In the genomic region with DNA sequence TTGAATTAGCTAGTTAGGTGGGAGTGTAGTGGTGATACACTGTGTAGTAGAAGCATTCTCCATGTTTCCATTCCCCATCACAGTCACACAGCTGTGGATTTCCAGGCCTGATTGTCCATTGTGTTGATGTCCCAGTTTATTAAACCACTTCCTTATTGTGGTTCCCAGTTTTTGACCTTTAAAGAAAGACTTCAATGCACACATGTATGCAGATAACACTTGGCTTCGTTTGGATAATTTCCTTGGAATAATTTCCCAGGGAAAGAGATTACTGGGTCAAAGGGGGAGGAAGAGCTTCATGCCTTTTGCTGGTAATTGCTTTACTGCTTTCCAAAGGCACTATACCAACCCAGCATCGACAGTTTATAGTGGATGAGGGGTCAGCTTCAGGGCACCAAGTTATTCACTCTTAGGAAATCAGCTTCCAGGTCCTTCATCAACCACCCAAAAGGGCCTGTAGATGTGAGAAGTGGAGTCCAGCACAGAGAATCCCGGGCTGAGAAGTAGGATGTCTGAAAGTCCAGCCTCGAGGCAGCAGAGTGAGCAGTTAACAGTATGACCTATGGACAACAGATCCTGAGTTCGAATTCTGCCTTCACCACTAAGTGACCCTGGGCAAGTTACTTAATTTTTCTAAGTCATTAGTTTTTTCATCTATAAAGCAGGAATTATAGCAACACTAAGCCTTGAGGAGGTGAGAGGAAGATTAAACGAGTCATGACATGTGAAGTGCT, we compare ENCODE assay signal across 9 cellular contexts. TPM values are rescaled to one million over a fixed set of nuclear protein-coding genes. Genes with fewer than 3 reads are reported as not detected.
A peak's percentile ranks its signal among the peaks of the same experiment; 100 is the strongest.
DNase-seq lines count a peak whose midpoint lies in the region; ATAC-seq and TF ChIP-seq lines count a peak whose summit lies in the region.
"Had no signal": no experiment of that assay in that cellular context is flagged by ENCODE, and none has a peak within 500 bp of the region (broad histone marks: within the 10 kb centered on the region; RNA-seq: fewer than 3 reads in every experiment).

No MANE protein-coding gene starts in this region.

- peak overlapping the region; percentile 57 to 91 for H4K8ac ChIP-seq in IMR-90 (ENCODE audit: low read depth in 2 of 2, low read length in 2 of 2)

- H3K9me3 Mint-ChIP-seq in activated naive CD8-positive, alpha-beta T cell (ENCODE audit: low read depth), result no peaks in the 10 kb centered on the region
- H3K9me3 Mint-ChIP-seq in immature natural killer cell, result no peaks in the 10 kb centered on the region
- H3K9me3 Mint-ChIP-seq in stimulated activated effector memory CD8-positive, alpha-beta T cell treated with anti-CD3 and anti-CD28 coated beads, Interleukin-12 subunit alpha, Interleukin-12 subunit beta, amount 100 ng/mL, for 72 hours, result no peaks in the 10 kb centered on the region

- peak overlapping the region; percentile 92 for H2BK5ac ChIP-seq in IMR-90 (ENCODE audit: low read depth, low read length, poor library complexity, severe bottlenecking)

- peak overlapping the region; percentile 71 for H3K4me3 Mint-ChIP-seq in activated naive CD8-positive, alpha-beta T cell
- peak overlapping the region in 1 of 5 donors; percentile 67 for H3K4me3 Mint-ChIP-seq in immature natural killer cell
- H3K4me3 Mint-ChIP-seq in stimulated activated effector memory CD8-positive, alpha-beta T cell treated with anti-CD3 and anti-CD28 coated beads, Interleukin-12 subunit alpha, Interleukin-12 subunit beta, amount 100 ng/mL, for 72 hours, result peak overlapping the region; percentile 78

- H3K4me1 ChIP-seq in IMR-90 (ENCODE audit: control insufficient read depth, insufficient read depth, low read length) (peaks cover 42% of the 10 kb centered on the region), hepatocyte (ENCODE audit: insufficient read depth) (peaks cover 15% of the 10 kb centered on the region)

- peak overlapping the region; percentile 98 for H3K14ac ChIP-seq in IMR-90 (replicated peaks; ENCODE audit: low read depth, low read length)

- TF ChIP-seq CTCF in IMR-90 (conservative IDR thresholded peaks at IDR 0.05; ENCODE audit: low read depth, low read length) (no peak), hepatocyte (IDR thresholded peaks at IDR 0.05; ENCODE audit: poor library complexity) (no peak)

- H3K4me2 ChIP-seq in IMR-90 (ENCODE audit: low read depth, low read length), result no peak overlapping the region
- H3K4me2 ChIP-seq in hepatocyte, result no peak overlapping the region

- H3K56ac ChIP-seq in IMR-90 (ENCODE audit: extremely low read depth, insufficient read depth, low read length), result peak overlapping the region; percentile 59

- peak overlapping the region; percentile 94 for H2BK15ac ChIP-seq in IMR-90 (ENCODE audit: low read depth, low read length)

- peak overlapping the region; percentile 95 for H3K23ac ChIP-seq in IMR-90 (ENCODE audit: low read depth, low read length)

- H3K27me3 Mint-ChIP-seq in activated naive CD8-positive, alpha-beta T cell, result no peaks in the 10 kb centered on the region
- H3K27me3 Mint-ChIP-seq in immature natural killer cell (ENCODE audit: low read depth in 3 of 3), result peaks cover 12 to 24% (median 19%) of the 10 kb centered on the region in 3 donors

- H3K27ac Mint-ChIP-seq in activated naive CD8-positive, alpha-beta T cell, result peak overlapping the region; percentile 94
- H3K27ac Mint-ChIP-seq in immature natural killer cell, result peak overlapping the region in 4 of 6 donors; percentile 38 to 80 (median 60)
- peak overlapping the region; percentile 80 for H3K27ac Mint-ChIP-seq in stimulated activated effector memory CD8-positive, alpha-beta T cell treated with anti-CD3 and anti-CD28 coated beads, Interleukin-12 subunit alpha, Interleukin-12 subunit beta, amount 100 ng/mL, for 72 hours

- no TSS peak for BruUV-seq in IMR-90 (replicated peaks; lab: Mats Ljungman, UMichigan)

- CTCF ChIA-PET in IMR-90 (lab: Yijun Ruan, JAX), result interaction anchor here (0.6 to 4.8 kb wide), 19 partner anchors 16 to 219 kb away, joined by 3 to 43 read pairs (median 5); a partner anchor contains a TSS

- H3K27me3 ChIP-seq in IMR-90 (ENCODE audit: control insufficient read depth, insufficient read depth, low read length) (no peaks in the 10 kb centered on the region), hepatocyte (no peaks in the 10 kb centered on the region)

- H3K27ac ChIP-seq in IMR-90 (ENCODE audit: insufficient read depth, low read length) (peak overlapping the region; percentile 51), hepatocyte (no peak overlapping the region)

- H3K9me1 ChIP-seq in IMR-90 (ENCODE audit: insufficient read depth, low read length), result peaks cover 27% of the 10 kb centered on the region

- H2AFZ ChIP-seq in IMR-90 (replicated peaks; ENCODE audit: low read length, poor library complexity) (peak overlapping the region; percentile 90), hepatocyte (no peak overlapping the region)

- peak overlapping the region; percentile 97 for H2BK20ac ChIP-seq in IMR-90 (ENCODE audit: low read depth, low read length)

- H3K9me3 ChIP-seq in IMR-90 (ENCODE audit: control insufficient read depth, insufficient read depth, low read length) (no peaks in the 10 kb centered on the region), hepatocyte (ENCODE audit: low read depth) (no peaks in the 10 kb centered on the region)

- dilution Hi-C loops in IMR-90 (cut with HindIII; ENCODE audit: low sequenced_read_pairs, unreplicated experiment), result no loop called here

- H3K9ac ChIP-seq in IMR-90 (ENCODE audit: low read depth, low read length), result peak overlapping the region; percentile 33

- intact Hi-C loops in IMR-90 (cut with micrococcal nuclease), result loop anchor here (1.0 to 5.0 kb wide), 7 partner anchors 28 to 230 kb away; a partner anchor contains a TSS

- H4K5ac ChIP-seq in IMR-90 (ENCODE audit: low read depth, low read length), result peak overlapping the region; percentile 88

- POLR2A ChIA-PET in IMR-90 (lab: Charles Lee; ENCODE audit: unreplicated experiment), result interaction anchor here (0.6 to 1.3 kb wide), 4 partner anchors 8 to 175 kb away, joined by 4 to 5 read pairs (median 5); no protein-coding TSS in a partner anchor

- no peaks in the 10 kb centered on the region for H3K36me3 ChIP-seq in IMR-90 (ENCODE audit: control insufficient read depth, insufficient read depth, low read length)
- no peaks in the 10 kb centered on the region for H3K36me3 ChIP-seq in hepatocyte (replicated peaks; ENCODE audit: insufficient read depth, low read depth)

- H3K18ac ChIP-seq in IMR-90 (ENCODE audit: low read depth, low read length), result peak overlapping the region; percentile 96

- peak; percentile 37 for DNase-seq in IMR-90
- DNase-seq in immature natural killer cell, result no peak
- no peak for DNase-seq in stimulated activated effector memory CD8-positive, alpha-beta T cell treated with anti-CD3 and anti-CD28 coated beads, Interleukin-12 subunit alpha, Interleukin-12 subunit beta, amount 100 ng/mL, for 72 hours (ENCODE audit: low spot score in 2 of 2)
- no peak for DNase-seq in hepatocyte (ENCODE audit: low spot score)
- DNase-seq in AG20443 (ENCODE audit: low spot score), result no peak
- no peak for DNase-seq in NCI-H146 (lab: John Stamatoyannopoulos, UW)
- DNase-seq: kidney had no signal

- TF ChIP-seq POLR2A in IMR-90 (IDR thresholded peaks at IDR 0.05; ENCODE audit: low read depth, low read length), result no peak

- WGBS in IMR-90 (ENCODE audit: extremely low coverage in 2 of 2, insufficient read length in 1 of 2), 2 experiments, result no CpG with 5 or more reads among the region's 6 CpGs
- 67% methylated on average over 6 of the region's 6 CpGs for WGBS in hepatocyte (ENCODE audit: low lambda C conversion rate, missing lambda C conversion rate)

- peak overlapping the region; percentile 96 for H4K91ac ChIP-seq in IMR-90 (ENCODE audit: insufficient read depth, low read depth, low read length)

- H3K36me3 Mint-ChIP-seq in activated naive CD8-positive, alpha-beta T cell, result no peaks in the 10 kb centered on the region
- H3K36me3 Mint-ChIP-seq in immature natural killer cell, result no peaks in the 10 kb centered on the region
- peaks cover 25% of the 10 kb centered on the region for H3K36me3 Mint-ChIP-seq in stimulated activated effector memory CD8-positive, alpha-beta T cell treated with anti-CD3 and anti-CD28 coated beads, Interleukin-12 subunit alpha, Interleukin-12 subunit beta, amount 100 ng/mL, for 72 hours

- no peaks in the 10 kb centered on the region for H3K9me2 ChIP-seq in hepatocyte (replicated peaks; ENCODE audit: insufficient read depth)

- H3K4me3 ChIP-seq in IMR-90 (ENCODE audit: insufficient read depth, low read depth, low read length) (no peak overlapping the region), hepatocyte (no peak overlapping the region)

- peak overlapping the region; percentile 95 for H2BK120ac ChIP-seq in IMR-90 (ENCODE audit: low read depth, low read length)

- H4K20me1 ChIP-seq in IMR-90 (ENCODE audit: insufficient read depth, low read length) (no peaks in the 10 kb centered on the region), hepatocyte (ENCODE audit: insufficient read depth, poor library complexity, severe bottlenecking) (no peaks in the 10 kb centered on the region)

- H2AK5ac ChIP-seq in IMR-90 (ENCODE audit: low read depth, low read length), result peak overlapping the region; percentile 88

- no peaks in the 10 kb centered on the region for H3K79me2 ChIP-seq in hepatocyte

- ATAC-seq in IMR-90 (ENCODE audit: low read depth) (peak; percentile 15), GM18868 (IDR thresholded peaks at IDR 0.05; ENCODE audit: unreplicated experiment) (no peak)
- no peak for ATAC-seq in stimulated activated effector memory CD8-positive, alpha-beta T cell treated with anti-CD3 and anti-CD28 coated beads, Interleukin-12 subunit alpha, Interleukin-12 subunit beta, amount 100 ng/mL, for 72 hours

- in situ Hi-C loops in IMR-90 (cut with MboI; ENCODE audit: low sequenced_read_pairs), result loop anchor here (5.0 kb wide), 2 partner anchors 90 to 170 kb away; a partner anchor contains a TSS

- H3K4ac ChIP-seq in IMR-90 (ENCODE audit: low read depth, low read length), result peak overlapping the region; percentile 89

- H3K79me1 ChIP-seq in IMR-90 (ENCODE audit: low read depth in 1 of 2, low read length in 2 of 2), result peaks cover 0 to 17% of the 10 kb centered on the region in 2 experiments; a peak in 1 of 4 replicates

- peak overlapping the region; percentile 92 for H2AK9ac ChIP-seq in IMR-90 (replicated peaks; ENCODE audit: low read depth, low read length, poor library complexity)

- no peak for TF ChIP-seq RAD21 in IMR-90 (IDR thresholded peaks at IDR 0.05; ENCODE audit: low read length)

- H3K4me1 Mint-ChIP-seq in activated naive CD8-positive, alpha-beta T cell (ENCODE audit: low read depth), result peaks cover 81% of the 10 kb centered on the region
- peaks cover 68 to 80% of the 10 kb centered on the region in 2 donors for H3K4me1 Mint-ChIP-seq in immature natural killer cell
- H3K4me1 Mint-ChIP-seq in stimulated activated effector memory CD8-positive, alpha-beta T cell treated with anti-CD3 and anti-CD28 coated beads, Interleukin-12 subunit alpha, Interleukin-12 subunit beta, amount 100 ng/mL, for 72 hours, result peaks cover 84% of the 10 kb centered on the region

RNA-seq across cellular contexts. Expression of a gene that starts 31.3 kb away (rescaled TPM):
- total RNA-seq in IMR-90 (2012; rRNA removed) (0.28 TPM in 1 of 2 replicates, not detected in the other), hepatocyte (not detected in 2 replicates)
- polyA plus RNA-seq in IMR-90 (2012; rRNA removed) (0.07 TPM in 1 of 2 replicates, not detected in the other), immature natural killer cell (under 1 TPM in 1 of 3 donors, not detected in 2; 0.12 TPM), hepatocyte (0.07 TPM in 2 replicates)
- 0.07 and 0.08 TPM in 2 replicates for polyA plus RNA-seq in IMR-90 (2012; cell fraction: cytosol; rRNA removed)
- 0.33 and 0.57 TPM in 2 replicates for polyA plus RNA-seq in IMR-90 (2012; cell fraction: nucleus; rRNA removed; ENCODE audit: low replicate concordance)

RNA-seq across cellular contexts. Expression of a gene that starts 32.6 kb away (rescaled TPM):
- 0.28 and 0.36 TPM in 2 replicates for total RNA-seq in IMR-90 (2012; rRNA removed)
- polyA plus RNA-seq in IMR-90 (2012; rRNA removed), result 0.14 and 0.22 TPM in 2 replicates
- polyA plus RNA-seq in IMR-90 (2012; cell fraction: cytosol; rRNA removed), result 0.16 TPM in 1 of 2 replicates, not detected in the other
- 0.23 and 0.39 TPM in 2 replicates for polyA plus RNA-seq in IMR-90 (2012; cell fraction: nucleus; rRNA removed; ENCODE audit: low replicate concordance)
- 10 to 100 TPM; 29.6 to 50.9 (median 43.2) TPM for polyA plus RNA-seq in immature natural killer cell
- 0.16 and 2.8 TPM in 2 replicates for total RNA-seq in hepatocyte
- polyA plus RNA-seq in hepatocyte, result 2.9 and 4.1 TPM in 2 replicates
